1 cellular context compared by ENCODE assay signal in the genomic region with DNA sequence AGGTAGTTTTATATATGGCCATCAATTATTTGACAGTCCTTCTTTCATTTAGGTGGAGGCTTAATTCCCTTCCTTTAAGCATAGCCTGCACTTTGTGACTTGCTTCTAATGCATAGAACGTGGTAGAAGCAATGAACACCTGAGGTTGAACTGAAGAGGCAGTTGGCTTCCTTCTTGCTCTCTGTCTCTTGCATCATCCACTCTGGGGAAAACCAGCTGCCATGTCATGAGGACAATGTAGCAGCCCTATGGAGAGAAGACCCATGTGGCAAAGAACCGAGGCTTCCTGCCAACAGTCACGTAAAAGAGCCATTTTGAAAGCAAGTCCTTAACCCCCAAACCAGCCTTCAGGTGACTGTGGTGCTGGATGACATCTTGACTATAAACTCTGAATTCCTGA.
TF ChIP-seq lines count a peak whose summit lies in the region.

No MANE protein-coding gene starts in this region.

TF ChIP-seq in K562, 482 proteins besides CTCF, POLR2A, EP300 and RAD21:
- TF ChIP-seq, protein P1, sequence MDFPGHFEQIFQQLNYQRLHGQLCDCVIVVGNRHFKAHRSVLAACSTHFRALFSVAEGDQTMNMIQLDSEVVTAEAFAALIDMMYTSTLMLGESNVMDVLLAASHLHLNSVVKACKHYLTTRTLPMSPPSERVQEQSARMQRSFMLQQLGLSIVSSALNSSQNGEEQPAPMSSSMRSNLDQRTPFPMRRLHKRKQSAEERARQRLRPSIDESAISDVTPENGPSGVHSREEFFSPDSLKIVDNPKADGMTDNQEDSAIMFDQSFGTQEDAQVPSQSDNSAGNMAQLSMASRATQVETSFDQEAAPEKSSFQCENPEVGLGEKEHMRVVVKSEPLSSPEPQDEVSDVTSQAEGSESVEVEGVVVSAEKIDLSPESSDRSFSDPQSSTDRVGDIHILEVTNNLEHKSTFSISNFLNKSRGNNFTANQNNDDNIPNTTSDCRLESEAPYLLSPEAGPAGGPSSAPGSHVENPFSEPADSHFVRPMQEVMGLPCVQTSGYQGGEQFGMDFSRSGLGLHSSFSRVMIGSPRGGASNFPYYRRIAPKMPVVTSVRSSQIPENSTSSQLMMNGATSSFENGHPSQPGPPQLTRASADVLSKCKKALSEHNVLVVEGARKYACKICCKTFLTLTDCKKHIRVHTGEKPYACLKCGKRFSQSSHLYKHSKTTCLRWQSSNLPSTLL (IDR thresholded peaks at IDR 0.05) = no peak
- no peak for TF ChIP-seq ZNF436 (CRISPR knock-in tag; IDR thresholded peaks at IDR 0.05)
- no peak for TF ChIP-seq CEBPG (CRISPR knock-in tag; IDR thresholded peaks at IDR 0.05)
- TF ChIP-seq CEBPG (tag; conservative IDR thresholded peaks at IDR 0.05 in 1 of 2, IDR thresholded peaks at IDR 0.05 in 1 of 2) = peak in 1 of 2 experiments; percentile 65; a peak in 2 of 4 replicates
- TF ChIP-seq TSC22D4 (tag; IDR thresholded peaks at IDR 0.05) = no peak
- TF ChIP-seq ZFX (CRISPR knock-in tag; IDR thresholded peaks at IDR 0.05) = no peak
- TF ChIP-seq, protein P2, sequence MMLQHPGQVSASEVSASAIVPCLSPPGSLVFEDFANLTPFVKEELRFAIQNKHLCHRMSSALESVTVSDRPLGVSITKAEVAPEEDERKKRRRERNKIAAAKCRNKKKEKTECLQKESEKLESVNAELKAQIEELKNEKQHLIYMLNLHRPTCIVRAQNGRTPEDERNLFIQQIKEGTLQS (IDR thresholded peaks at IDR 0.05) = peak; percentile 55; the same call in 1 of the 2 replicates
- TF ChIP-seq, protein P2 (CRISPR knock-in tag; conservative IDR thresholded peaks at IDR 0.05) = no peak
- no peak for TF ChIP-seq RB1 (IDR thresholded peaks at IDR 0.05; ENCODE audit: low read depth)
- TF ChIP-seq PHF21A (IDR thresholded peaks at IDR 0.05; ENCODE audit: borderline replicate concordance, low read depth) = no peak
- TF ChIP-seq CEBPB (tag; IDR thresholded peaks at IDR 0.05) = 0 out of 2 replicates have a peak, but pooled peaks have one; percentile 13
- TF ChIP-seq, protein P3, sequence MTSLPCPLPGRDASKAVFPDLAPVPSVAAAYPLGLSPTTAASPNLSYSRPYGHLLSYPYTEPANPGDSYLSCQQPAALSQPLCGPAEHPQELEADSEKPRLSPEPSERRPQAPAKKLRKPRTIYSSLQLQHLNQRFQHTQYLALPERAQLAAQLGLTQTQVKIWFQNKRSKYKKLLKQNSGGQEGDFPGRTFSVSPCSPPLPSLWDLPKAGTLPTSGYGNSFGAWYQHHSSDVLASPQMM (CRISPR knock-in tag; IDR thresholded peaks at IDR 0.05) = no peak
- TF ChIP-seq, protein P4, sequence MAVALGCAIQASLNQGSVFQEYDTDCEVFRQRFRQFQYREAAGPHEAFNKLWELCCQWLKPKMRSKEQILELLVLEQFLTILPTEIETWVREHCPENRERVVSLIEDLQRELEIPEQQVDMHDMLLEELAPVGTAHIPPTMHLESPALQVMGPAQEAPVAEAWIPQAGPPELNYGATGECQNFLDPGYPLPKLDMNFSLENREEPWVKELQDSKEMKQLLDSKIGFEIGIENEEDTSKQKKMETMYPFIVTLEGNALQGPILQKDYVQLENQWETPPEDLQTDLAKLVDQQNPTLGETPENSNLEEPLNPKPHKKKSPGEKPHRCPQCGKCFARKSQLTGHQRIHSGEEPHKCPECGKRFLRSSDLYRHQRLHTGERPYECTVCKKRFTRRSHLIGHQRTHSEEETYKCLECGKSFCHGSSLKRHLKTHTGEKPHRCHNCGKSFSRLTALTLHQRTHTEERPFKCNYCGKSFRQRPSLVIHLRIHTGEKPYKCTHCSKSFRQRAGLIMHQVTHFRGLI (CRISPR knock-in tag; IDR thresholded peaks at IDR 0.05) = no peak
- TF ChIP-seq ZNF41 (CRISPR knock-in tag; conservative IDR thresholded peaks at IDR 0.05) = no peak
- no peak for TF ChIP-seq MAFG (tag; conservative IDR thresholded peaks at IDR 0.05)
- peak; percentile 15 to 53; a peak in 2 of 4 replicates for TF ChIP-seq TRIM24 (IDR thresholded peaks at IDR 0.05)
